In the genomic region with DNA sequence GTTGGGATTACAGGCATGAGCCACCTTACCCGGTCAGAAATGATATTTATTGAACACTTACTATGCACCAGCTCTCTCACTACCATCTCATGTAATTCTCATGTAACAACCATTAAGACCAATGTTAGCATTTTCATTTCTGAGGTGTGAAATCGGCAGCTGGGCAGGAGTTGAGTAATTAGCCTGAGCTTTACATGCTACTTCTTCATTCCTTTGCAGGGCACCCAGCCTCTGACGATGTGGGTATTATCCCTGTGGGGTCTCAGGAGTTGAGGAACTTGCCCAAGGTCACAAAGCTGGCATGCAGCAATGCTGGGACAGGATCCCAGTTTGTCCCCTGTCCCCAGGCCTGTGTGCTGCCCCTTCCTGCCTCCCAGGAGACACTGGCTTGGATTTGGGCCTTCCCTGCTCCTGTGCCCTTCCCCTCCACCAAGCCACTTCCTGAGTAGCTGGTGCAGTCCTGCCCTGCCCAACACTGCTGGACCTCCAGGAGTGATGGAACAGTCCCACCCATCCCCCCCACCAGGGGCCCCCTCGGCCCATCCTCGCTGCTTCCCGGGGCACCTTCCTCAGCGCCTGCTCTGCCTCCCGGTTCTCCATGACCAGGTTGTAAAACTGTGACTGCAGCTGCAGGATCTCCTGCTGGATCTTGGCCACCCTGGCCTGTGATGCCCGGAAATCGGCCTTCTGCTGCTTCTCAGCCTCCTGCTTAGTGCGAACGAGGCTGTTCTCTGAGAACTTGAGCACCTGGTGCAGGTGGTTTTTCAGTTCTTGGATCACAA, we compare ENCODE assay signal across 17 cellular contexts. TPM values are rescaled to one million over a fixed set of nuclear protein-coding genes. Genes with fewer than 3 reads are reported as not detected.
A peak's percentile ranks its signal among the peaks of the same experiment; 100 is the strongest.
DNase-seq lines count a peak whose midpoint lies in the region; ATAC-seq and TF ChIP-seq lines count a peak whose summit lies in the region.
"Had no signal": no experiment of that assay in that cellular context is flagged by ENCODE, and none has a peak within 500 bp of the region (broad histone marks: within the 10 kb centered on the region; RNA-seq: fewer than 3 reads in every experiment).

No MANE protein-coding gene starts in this region.

- H3K9me3 Mint-ChIP-seq in endothelial cell (ENCODE audit: unreplicated experiment) = no peaks in the 10 kb centered on the region
- H3K9me3 Mint-ChIP-seq: CD8-positive, alpha-beta memory T cell had no signal

- no peaks in the 10 kb centered on the region for H3K4me1 Mint-ChIP-seq in endothelial cell (ENCODE audit: unreplicated experiment)
- H3K4me1 Mint-ChIP-seq: CD8-positive, alpha-beta memory T cell had no signal

- no peak overlapping the region for H3K4me3 ChIP-seq in NB4 (ENCODE audit: low read depth, low read length)
- H3K4me3 ChIP-seq in body of pancreas = no peak overlapping the region
- no peak overlapping the region for H3K4me3 ChIP-seq in aorta (ENCODE audit: low read length in 2 of 2)
- H3K4me3 ChIP-seq: GM23248 had no signal

- H3K27ac Mint-ChIP-seq in endothelial cell (ENCODE audit: unreplicated experiment) = no peak overlapping the region

- no peak for TF ChIP-seq CTCF in GM13976 (IDR thresholded peaks at IDR 0.05; ENCODE audit: borderline replicate concordance, control extremely low read depth, extremely low read depth, insufficient read depth, missing control alignments)
- no peak for TF ChIP-seq CTCF in NB4 (IDR thresholded peaks at IDR 0.05; ENCODE audit: low read depth, low read length)
- TF ChIP-seq CTCF in body of pancreas (IDR thresholded peaks at IDR 0.05) = no peak
- no peak for TF ChIP-seq CTCF in endothelial cell (IDR thresholded peaks at IDR 0.05; ENCODE audit: unreplicated experiment)

- in situ Hi-C loops in GM13976 (cut with MboI; ENCODE audit: low sequenced_read_pairs, unreplicated experiment) = no loop called here

- H3K9me3 ChIP-seq in body of pancreas (no peaks in the 10 kb centered on the region), aorta (ENCODE audit: control insufficient read depth, low read length) (no peaks in the 10 kb centered on the region)

- no peak overlapping the region for H3K4me3 Mint-ChIP-seq in endothelial cell (ENCODE audit: unreplicated experiment)
- H3K4me3 Mint-ChIP-seq: CD8-positive, alpha-beta memory T cell had no signal

- peaks cover 4% of the 10 kb centered on the region for H3K27me3 Mint-ChIP-seq in endothelial cell (ENCODE audit: unreplicated experiment)
- H3K27me3 Mint-ChIP-seq: CD8-positive, alpha-beta memory T cell had no signal

- DNase-seq in GM13976 (ENCODE audit: low spot score) (peak; percentile 11), NB4 (ENCODE audit: low read depth) (peak; percentile 74), body of pancreas (peak; percentile 87 to 93 (median 92)), aorta (peak; percentile 38 to 73), endothelial cell (ENCODE audit: low spot score) (no peak), NCI-H69 (lab: John Stamatoyannopoulos, UW) (no peak)
- DNase-seq in activated CD4-positive, CD25-positive, alpha-beta regulatory T cell (lab: John Stamatoyannopoulos, UW) = no peak
- DNase-seq: CD8-positive, alpha-beta memory T cell; DMS79 treated with DMSO at 0.1 percent for 48 hours; GDM1; GM23248; NCI-H1092 treated with DMSO at 0.1 percent for 48 hours; NCI-H2081 treated with DMSO at 0.1 percent for 48 hours; NCI-H510A treated with DMSO at 0.1 percent for 48 hours had no signal

- H3K27ac ChIP-seq in body of pancreas (peak overlapping the region; percentile 70 to 83 (median 76)), aorta (ENCODE audit: low read depth in 1 of 2, low read length in 2 of 2) (no peak overlapping the region)
- H3K27ac ChIP-seq: GM23248 had no signal

- 32 to 60% methylated on average over 6 to 12 of the region's 12 CpGs for WGBS in body of pancreas, 2 donors
- 79 to 85% methylated on average over 10 to 12 of the region's 12 CpGs for WGBS in aorta, 2 donors

- ATAC-seq in body of pancreas = peak; percentile 88
- no peak for ATAC-seq in aorta (ENCODE audit: low FRiP score)
- ATAC-seq: HCT116 had no signal

- H3K36me3 ChIP-seq in body of pancreas (replicated peaks in 1 of 2; ENCODE audit: insufficient read depth in 1 of 2, low read depth in 2 of 2) = no peaks in the 10 kb centered on the region
- no peaks in the 10 kb centered on the region for H3K36me3 ChIP-seq in aorta (ENCODE audit: control insufficient read depth in 1 of 2, insufficient read depth in 2 of 2, low read length in 1 of 2)

- H3K4me1 ChIP-seq in body of pancreas = peaks cover 47% of the 10 kb centered on the region
- H3K4me1 ChIP-seq in aorta (ENCODE audit: control insufficient read depth in 1 of 2, insufficient read depth in 2 of 2, low read length in 2 of 2) = no peaks in the 10 kb centered on the region

- no peaks in the 10 kb centered on the region for H3K36me3 Mint-ChIP-seq in endothelial cell (ENCODE audit: low read depth, unreplicated experiment)
- H3K36me3 Mint-ChIP-seq: CD8-positive, alpha-beta memory T cell had no signal

- no peak for TF ChIP-seq POLR2A in NB4 (IDR thresholded peaks at IDR 0.05; ENCODE audit: extremely low read depth, insufficient read length)
- peak in 2 of 3 donors; percentile 29 to 36 for TF ChIP-seq POLR2A in body of pancreas (IDR thresholded peaks at IDR 0.05)

- intact Hi-C loops in body of pancreas (cut with DNase I) = no loop called here
- intact Hi-C loops in aorta (cut with DNase I) = no loop called here

- no peaks in the 10 kb centered on the region for H3K27me3 ChIP-seq in body of pancreas
- H3K27me3 ChIP-seq in aorta (ENCODE audit: control insufficient read depth in 1 of 2, insufficient read depth in 2 of 2, low read length in 1 of 2) = no peaks in the 10 kb centered on the region

RNA-seq across cellular contexts. Expression of a gene that starts 14.7 kb away (rescaled TPM):
- total RNA-seq in body of pancreas (10 to 100 TPM in 1 of 2 donors, 1 to 10 TPM in 1; 6.9 to 15.3 TPM), aorta (10 to 100 TPM in 1 of 2 donors, 1 to 10 TPM in 1; 6.1 to 10.0 TPM), endothelial cell (ENCODE audit: unreplicated experiment) (11.7 TPM)
- polyA plus RNA-seq in aorta = 10 to 100 TPM; 10.8 to 11.5 TPM

RNA-seq across cellular contexts. Expression of a gene that starts 14.9 kb away (rescaled TPM):
- total RNA-seq in body of pancreas = 10 to 100 TPM; 52.7 TPM
- total RNA-seq in aorta = 10 to 100 TPM; 47.2 to 48.6 TPM
- 10 to 100 TPM; 12.6 to 70.8 TPM for polyA plus RNA-seq in aorta
- 47.5 TPM for total RNA-seq in endothelial cell (ENCODE audit: unreplicated experiment)

RNA-seq across cellular contexts. Expression of a gene that starts 21.1 kb away (rescaled TPM):
- total RNA-seq in body of pancreas (10 to 100 TPM; 45.1 to 78.4 TPM), aorta (100 to 1,000 TPM in 1 of 2 donors, 10 to 100 TPM in 1; 65.9 to 128 TPM), endothelial cell (ENCODE audit: unreplicated experiment) (8.4 TPM)
- polyA plus RNA-seq in aorta = 100 to 1,000 TPM in 1 of 2 donors, 10 to 100 TPM in 1; 21.4 to 108 TPM

RNA-seq across cellular contexts. Expression of a gene that starts 50.7 kb away (rescaled TPM):
- under 1 TPM in 1 of 2 donors, not detected in 1; 0.99 TPM for total RNA-seq in body of pancreas
- not detected for total RNA-seq in aorta
- polyA plus RNA-seq in aorta = under 1 TPM in 1 of 2 donors, not detected in 1; 0.10 TPM
- total RNA-seq in endothelial cell (ENCODE audit: unreplicated experiment) = not detected
- total RNA-seq: GM23248 had no signal
- polyA plus RNA-seq: AG04450; BJ; CD8-positive, alpha-beta memory T cell; GM23248 had no signal

Comparison
In these comparisons a context has a peak if more than half of its experiments do, and no peak if none do; other contexts are left out.
1. DNase-seq: peak in GM13976 (single experiment), NB4 (single experiment), body of pancreas (4 of 4) and aorta (2 of 2); none in endothelial cell (single experiment), activated CD4-positive, CD25-positive, alpha-beta regulatory T cell (0 of 4) and NCI-H69 (single experiment).
2. H3K27ac ChIP-seq: peak in body of pancreas (4 of 4); none in aorta (0 of 2).